In genomic region chr20:23198815-23199214, GRCh38 we compare ENCODE assay signal across 1 cellular context.
TF ChIP-seq lines count a peak whose summit lies in the region.

No MANE protein-coding gene starts in this region.

TF ChIP-seq in A549, 52 proteins besides CTCF, POLR2A, EP300 and RAD21 (continued from another document):
- TF ChIP-seq REST (IDR thresholded peaks at IDR 0.05): no peak
- no peak for TF ChIP-seq MAFK (IDR thresholded peaks at IDR 0.05; ENCODE audit: partially characterized antibody)
- no peak for TF ChIP-seq MYC (IDR thresholded peaks at IDR 0.05; ENCODE audit: borderline replicate concordance, low read length)
- TF ChIP-seq CBX8 (IDR thresholded peaks at IDR 0.05): no peak
- no peak for TF ChIP-seq TFCP2L1 (CRISPR knock-in tag; IDR thresholded peaks at IDR 0.05)
- no peak for TF ChIP-seq HMGXB4 (CRISPR knock-in tag; IDR thresholded peaks at IDR 0.05; ENCODE audit: borderline replicate concordance)
- no peak for TF ChIP-seq NPAS2 (CRISPR knock-in tag; IDR thresholded peaks at IDR 0.05; ENCODE audit: borderline replicate concordance)
- TF ChIP-seq HES2 (IDR thresholded peaks at IDR 0.05): no peak
- no peak for TF ChIP-seq EHF (CRISPR knock-in tag; IDR thresholded peaks at IDR 0.05)
- TF ChIP-seq, protein P1, sequence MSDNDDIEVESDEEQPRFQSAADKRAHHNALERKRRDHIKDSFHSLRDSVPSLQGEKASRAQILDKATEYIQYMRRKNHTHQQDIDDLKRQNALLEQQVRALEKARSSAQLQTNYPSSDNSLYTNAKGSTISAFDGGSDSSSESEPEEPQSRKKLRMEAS (IDR thresholded peaks at IDR 0.05): no peak
- no peak for TF ChIP-seq RFX5 (IDR thresholded peaks at IDR 0.05)
- no peak for TF ChIP-seq FOSL2 (IDR thresholded peaks at IDR 0.05)
- TF ChIP-seq FOSL2 (CRISPR knock-in tag; IDR thresholded peaks at IDR 0.05): no peak
- no peak for TF ChIP-seq CBX2 (IDR thresholded peaks at IDR 0.05; ENCODE audit: borderline replicate concordance, low read depth)
